Comparison of ENCODE assay signal across 8 cellular contexts in the genomic region with DNA sequence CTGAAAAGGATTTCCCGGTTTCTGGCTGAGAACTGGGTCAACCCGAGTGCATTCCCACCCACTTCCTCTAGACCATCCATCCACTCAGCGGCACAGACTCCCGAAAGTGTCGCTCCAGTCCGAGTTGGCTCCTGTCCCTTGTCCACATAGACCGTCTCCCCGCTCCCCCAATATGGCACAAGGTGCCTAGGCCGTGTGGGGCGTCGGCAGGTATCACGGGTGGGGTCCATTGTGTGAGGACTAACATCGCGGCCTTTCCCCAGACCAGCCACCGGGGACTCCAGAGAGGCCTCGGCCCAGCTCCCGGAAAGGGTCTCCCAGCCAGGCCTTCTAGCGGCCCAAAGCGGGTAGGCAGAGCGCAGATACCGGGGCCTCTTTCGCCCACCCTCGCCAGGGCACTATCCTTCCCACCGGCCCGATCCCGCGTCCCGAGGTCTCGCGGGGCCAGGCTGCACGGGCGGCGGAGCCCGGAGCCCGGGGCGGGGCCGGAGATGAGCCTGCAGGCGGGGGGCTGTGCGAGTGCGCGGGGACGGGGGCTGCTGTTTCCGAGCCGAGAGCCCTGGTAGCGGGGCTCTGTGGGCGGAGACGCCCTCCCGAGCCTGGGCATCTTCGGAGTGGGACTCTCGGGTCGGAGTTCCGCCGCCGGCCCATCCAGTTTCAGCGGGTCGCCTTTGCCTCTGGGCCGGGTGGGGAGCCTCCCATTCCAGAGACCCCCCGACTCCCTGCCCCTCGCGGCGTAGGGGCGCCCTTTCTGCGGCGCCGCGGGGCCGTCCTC. TPM values are rescaled to one million over a fixed set of nuclear protein-coding genes. Genes with fewer than 3 reads are reported as not detected.
DNase-seq lines count a peak whose midpoint lies in the region; ATAC-seq, FAIRE-seq and TF ChIP-seq lines count a peak whose summit lies in the region.

No MANE protein-coding gene starts in this region.

- no peaks in the 10 kb centered on the region for H3K79me2 ChIP-seq in GM23338 (replicated peaks; ENCODE audit: insufficient read depth)

- peak; percentile 85 for ATAC-seq in GM23338

- peak; percentile 87 for DNase-seq in D721Med (ENCODE audit: insufficient read length, low spot score)
- peak; percentile 89 for DNase-seq in GM23338 (ENCODE audit: low spot score)
- peak; percentile 33 for DNase-seq in NCI-H2107 (lab: John Stamatoyannopoulos, UW)
- DNase-seq in chondrocyte (ENCODE audit: low spot score): no peak
- no peak for DNase-seq in kidney epithelial cell (ENCODE audit: low read depth)
- peak; percentile 17 to 48 for DNase-seq in stimulated activated CD4-positive, alpha-beta T cell treated with anti-CD3 and anti-CD28 coated beads, Interleukin-1b, Interleukin-23, amount 100 ng/mL, for 4 hours (ENCODE audit: low read depth in 2 of 2)
- DNase-seq in OCI-M2 (lab: John Stamatoyannopoulos, UW; ENCODE audit: unreplicated experiment): no peak

- H3K27me3 Mint-ChIP-seq in GM23338 (ENCODE audit: insufficient read depth, low read depth, poor library complexity) (peaks cover 21% of the 10 kb centered on the region), chondrocyte (ENCODE audit: low read depth) (no peaks in the 10 kb centered on the region)

- peak overlapping the region; percentile 85 for H3K4me3 Mint-ChIP-seq in GM23338
- peak overlapping the region; percentile 75 for H3K4me3 Mint-ChIP-seq in chondrocyte (ENCODE audit: unreplicated experiment)

- no peaks in the 10 kb centered on the region for H4K20me1 ChIP-seq in GM23338 (replicated peaks; ENCODE audit: insufficient read depth)

- H3K4me1 Mint-ChIP-seq in GM23338 (peaks cover 21% of the 10 kb centered on the region), chondrocyte (ENCODE audit: low read depth) (peaks cover 27% of the 10 kb centered on the region)

- H2AFZ ChIP-seq in GM23338: peak overlapping the region; percentile 95

- peak overlapping the region; percentile 90 for H3K4me2 ChIP-seq in GM23338

- peaks cover 7% of the 10 kb centered on the region; the same call in 1 of the 2 replicates for H3K9me2 ChIP-seq in GM23338 (ENCODE audit: insufficient read depth)

- no peaks in the 10 kb centered on the region; the same call in 2 of the 3 replicates for H3K36me3 Mint-ChIP-seq in GM23338 (ENCODE audit: low read depth)
- H3K36me3 Mint-ChIP-seq in chondrocyte (ENCODE audit: low read depth): no peaks in the 10 kb centered on the region

- H3K27me3 ChIP-seq in GM23338 (ENCODE audit: insufficient read depth): no peaks in the 10 kb centered on the region
- H3K27me3 ChIP-seq in kidney epithelial cell (ENCODE audit: control insufficient read depth, insufficient read depth, low read length): no peaks in the 10 kb centered on the region

- FAIRE-seq in D721Med (lab: Jason Lieb, UNC): no peak

- peak overlapping the region; percentile 83; the same call in 1 of the 2 replicates for H3K27ac ChIP-seq in GM23338 (ENCODE audit: low read depth)
- peak overlapping the region; percentile 89 for H3K27ac ChIP-seq in VCaP

- no peaks in the 10 kb centered on the region for H3K36me3 ChIP-seq in GM23338 (ENCODE audit: insufficient read depth)
- no peaks in the 10 kb centered on the region for H3K36me3 ChIP-seq in kidney epithelial cell (ENCODE audit: control insufficient read depth, insufficient read depth, low read length)

- H3F3A ChIP-seq in GM23338 (replicated peaks; ENCODE audit: low read depth): peaks cover 7% of the 10 kb centered on the region; the same call in 1 of the 2 replicates

- TF ChIP-seq CTCF in D721Med (IDR thresholded peaks at IDR 0.05; ENCODE audit: insufficient read depth, missing control alignments): no peak
- peak; percentile 7 to 35; a peak in 2 of 4 replicates for TF ChIP-seq CTCF in GM23338 (conservative IDR thresholded peaks at IDR 0.05; ENCODE audit: low read depth in 2 of 2)
- TF ChIP-seq CTCF in VCaP (conservative IDR thresholded peaks at IDR 0.05): peak; percentile 69
- TF ChIP-seq CTCF in chondrocyte (IDR thresholded peaks at IDR 0.05): peak; percentile 65
- no peak for TF ChIP-seq CTCF in kidney epithelial cell (IDR thresholded peaks at IDR 0.05; ENCODE audit: insufficient read depth, low read length, poor library complexity, severe bottlenecking)

- peak overlapping the region; percentile 88; the same call in 1 of the 2 replicates for H3K27ac Mint-ChIP-seq in GM23338
- H3K27ac Mint-ChIP-seq in chondrocyte (ENCODE audit: unreplicated experiment): peak overlapping the region; percentile 82

- H3K9me3 Mint-ChIP-seq in GM23338: no peaks in the 10 kb centered on the region; the same call in 2 of the 3 replicates
- no peaks in the 10 kb centered on the region for H3K9me3 Mint-ChIP-seq in chondrocyte (ENCODE audit: low read depth)

- peak overlapping the region; percentile 92 for H3K4me3 ChIP-seq in GM23338
- peak overlapping the region; percentile 61 for H3K4me3 ChIP-seq in kidney epithelial cell (ENCODE audit: low read depth, low read length)

- H3K4me1 ChIP-seq in GM23338 (ENCODE audit: insufficient read depth): peaks cover 16% of the 10 kb centered on the region

TF ChIP-seq in GM23338, 12 proteins besides CTCF, POLR2A, EP300 and RAD21:
- TF ChIP-seq EZH2phosphoT487 (IDR thresholded peaks at IDR 0.05; ENCODE audit: unreplicated experiment) (no peak), POLR2AphosphoS5 (IDR thresholded peaks at IDR 0.05; ENCODE audit: low read depth) (peak; percentile 58)

RNA-seq across cellular contexts. Expression of a gene that starts 21.1 kb away (rescaled TPM):
- total RNA-seq in GM23338 (2014; rRNA removed; shearing (Covaris generic)): 1,217 and 1,375 TPM in 2 replicates
- 238 and 269 TPM in 2 replicates for polyA plus RNA-seq in GM23338 (2016; fragmentation: Nextera tagmentation; extraction: Ambion mirVana)
- total RNA-seq in chondrocyte: 1,000 to 1,204 TPM (median 1,170 TPM) in 3 replicates
- 466 and 467 TPM in 2 replicates for total RNA-seq in kidney epithelial cell

RNA-seq across cellular contexts. Expression of a gene that starts 57.4 kb away (rescaled TPM):
- total RNA-seq in GM23338 (2014; rRNA removed; shearing (Covaris generic)): 3.3 and 4.9 TPM in 2 replicates
- 1.6 and 1.7 TPM in 2 replicates for polyA plus RNA-seq in GM23338 (2016; fragmentation: Nextera tagmentation; extraction: Ambion mirVana)
- total RNA-seq in chondrocyte: 8.9 to 12.6 TPM (median 11.3 TPM) in 3 replicates
- 10.3 and 12.7 TPM in 2 replicates for total RNA-seq in kidney epithelial cell

Comparison
In these comparisons a context has a peak if more than half of its experiments do, and no peak if none do; other contexts are left out.
1. DNase-seq: peak in D721Med (single experiment), GM23338 (single experiment), NCI-H2107 (single experiment) and stimulated activated CD4-positive, alpha-beta T cell treated with anti-CD3 and anti-CD28 coated beads, Interleukin-1b, Interleukin-23, amount 100 ng/mL, for 4 hours (2 of 2); none in chondrocyte (single experiment), kidney epithelial cell (single experiment) and OCI-M2 (single experiment).
2. CTCF ChIP-seq: peak in GM23338 (2 of 2), VCaP (single experiment) and chondrocyte (single experiment); none in D721Med (single experiment) and kidney epithelial cell (single experiment).